In genomic region chr2:39068757-39069515, GRCh38 we compare ENCODE assay signal across 1 cellular context.
A peak's percentile ranks its signal among the peaks of the same experiment; 100 is the strongest.
TF ChIP-seq lines count a peak whose summit lies in the region.

No MANE protein-coding gene starts in this region.

TF ChIP-seq in HepG2, 621 proteins besides CTCF, POLR2A, EP300 and RAD21:
- TF ChIP-seq DPF2 (CRISPR knock-in tag; IDR thresholded peaks at IDR 0.05; ENCODE audit: borderline replicate concordance, low read depth): no peak
- TF ChIP-seq STAG1 (CRISPR knock-in tag; IDR thresholded peaks at IDR 0.05): peak; percentile 23; the same call in 1 of the 2 replicates
